Comparison of ENCODE assay signal across 31 cellular contexts in the genomic region with DNA sequence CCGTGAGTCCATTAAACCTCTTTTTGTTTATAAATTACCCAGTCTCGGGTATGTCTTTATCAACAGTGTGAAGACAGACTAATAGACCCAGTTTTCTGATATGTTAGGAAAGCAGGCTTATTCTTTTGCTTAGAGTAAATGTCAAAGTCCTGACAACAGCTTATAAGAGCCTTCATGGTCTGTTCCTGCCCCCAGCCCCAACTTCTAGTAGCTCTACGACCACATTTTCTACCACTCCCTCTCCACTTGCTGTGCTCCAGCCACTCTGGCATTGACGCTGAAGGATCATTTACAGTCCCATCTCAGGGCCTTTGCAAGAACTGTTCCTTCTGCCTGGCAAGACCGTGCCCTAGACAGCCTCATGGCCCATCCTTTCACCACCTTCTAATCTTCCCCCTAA.
"Had no signal": no experiment of that assay in that cellular context is flagged by ENCODE, and none has a peak within 500 bp of the region (broad histone marks: within the 10 kb centered on the region; RNA-seq: fewer than 3 reads in every experiment).

No MANE protein-coding gene starts in this region.

- H3K4me3 ChIP-seq: ovary, psoas muscle, right lobe of liver, sigmoid colon, stomach, thoracic aorta, thyroid gland, tibial nerve, upper lobe of left lung, vagina had no signal

- H2AFZ ChIP-seq: parathyroid adenoma had no signal

- H3K27ac ChIP-seq: neutrophil, ovary, parathyroid adenoma, psoas muscle, right lobe of liver, sigmoid colon, stomach, thoracic aorta, thyroid gland, tibial nerve, upper lobe of left lung, vagina had no signal

- H3K36me3 Mint-ChIP-seq: natural killer cell; stimulated activated effector memory CD8-positive, alpha-beta T cell treated with anti-CD3 and anti-CD28 coated beads, Interleukin-12 subunit alpha, Interleukin-12 subunit beta, amount 100 ng/mL, for 72 hours; stimulated activated naive B cell treated with anti-CD40 and anti-IgM and Interleukin-4, amounts not matched to agents 10 μg/mL and 1 μg/mL and 100 μg/mL, for 72 hours had no signal

- H3K9me3 Mint-ChIP-seq: nephron, neural crest cell had no signal

- H3K79me2 ChIP-seq: parathyroid adenoma had no signal

- H3K27me3 ChIP-seq: neutrophil, ovary, right lobe of liver, thyroid gland, tibial nerve, upper lobe of left lung, vagina had no signal

- H3K4me1 Mint-ChIP-seq: natural killer cell; nephron; neural crest cell; stimulated activated effector memory CD8-positive, alpha-beta T cell treated with anti-CD3 and anti-CD28 coated beads, Interleukin-12 subunit alpha, Interleukin-12 subunit beta, amount 100 ng/mL, for 72 hours; stimulated activated naive B cell treated with anti-CD40 and anti-IgM and Interleukin-4, amounts not matched to agents 10 μg/mL and 1 μg/mL and 100 μg/mL, for 72 hours had no signal

- ATAC-seq: naive thymus-derived CD4-positive, alpha-beta T cell; natural killer cell; psoas muscle; right cardiac atrium; right lobe of liver; stimulated activated effector memory CD8-positive, alpha-beta T cell treated with anti-CD3 and anti-CD28 coated beads, Interleukin-12 subunit alpha, Interleukin-12 subunit beta, amount 100 ng/mL, for 72 hours; stimulated activated naive B cell treated with anti-CD40 and anti-IgM and Interleukin-4, amounts not matched to agents 10 μg/mL and 1 μg/mL and 100 μg/mL, for 72 hours had no signal

- H3K4me3 Mint-ChIP-seq: naive thymus-derived CD4-positive, alpha-beta T cell; natural killer cell; nephron; neural crest cell; stimulated activated effector memory CD8-positive, alpha-beta T cell treated with anti-CD3 and anti-CD28 coated beads, Interleukin-12 subunit alpha, Interleukin-12 subunit beta, amount 100 ng/mL, for 72 hours; stimulated activated naive B cell treated with anti-CD40 and anti-IgM and Interleukin-4, amounts not matched to agents 10 μg/mL and 1 μg/mL and 100 μg/mL, for 72 hours; stimulated activated naive CD8-positive, alpha-beta T cell treated with anti-CD3 and anti-CD28 coated beads, Interleukin-15, Interleukin-2, amounts not matched to agents 100 ng/mL and 50 ng/mL, for 24 hours had no signal

- DNase-seq: naive thymus-derived CD4-positive, alpha-beta T cell; natural killer cell; nucleus accumbens; ovary; posterior cingulate gyrus; psoas muscle; right cardiac atrium; right lobe of liver; sigmoid colon; small intestine; stimulated activated CD4-positive, alpha-beta T cell treated with anti-CD3 and anti-CD28 coated beads, Interleukin-15, amount 100 ng/mL, for 24 hours; stimulated activated CD4-positive, alpha-beta T cell treated with anti-CD3 and anti-CD28 coated beads, Interleukin-2, amount 100 ng/mL, for 24 hours; stimulated activated CD4-positive, alpha-beta T cell treated with anti-CD3 and anti-CD28 coated beads, Interleukin-2, amount 100 ng/mL, for 48 hours; stimulated activated CD4-positive, alpha-beta T cell treated with anti-CD3 and anti-CD28 coated beads, Interleukin-4, amount 100 ng/mL, for 24 hours; stimulated activated naive B cell treated with anti-CD40 and anti-IgM and Interleukin-4, amounts not matched to agents 10 μg/mL and 1 μg/mL and 100 μg/mL, for 72 hours; stimulated activated naive CD4-positive, alpha-beta T cell treated with Interleukin-2 at 50 U/mL for 16 hours; stomach; thyroid gland; trophoblast cell; upper lobe of left lung had no signal

- H3K9me3 ChIP-seq: neutrophil, ovary, psoas muscle, right lobe of liver, sigmoid colon, stomach, thoracic aorta, thyroid gland, tibial nerve, upper lobe of left lung, vagina had no signal

- FAIRE-seq: small intestine, urothelium cell line had no signal

- H3K27ac Mint-ChIP-seq: naive thymus-derived CD4-positive, alpha-beta T cell; natural killer cell; nephron; progenitor cell of endocrine pancreas; stimulated activated effector memory CD8-positive, alpha-beta T cell treated with anti-CD3 and anti-CD28 coated beads, Interleukin-12 subunit alpha, Interleukin-12 subunit beta, amount 100 ng/mL, for 72 hours; stimulated activated naive B cell treated with anti-CD40 and anti-IgM and Interleukin-4, amounts not matched to agents 10 μg/mL and 1 μg/mL and 100 μg/mL, for 72 hours; stimulated activated naive CD8-positive, alpha-beta T cell treated with anti-CD3 and anti-CD28 coated beads, Interleukin-15, Interleukin-2, amounts not matched to agents 100 ng/mL and 50 ng/mL, for 24 hours had no signal

- H3K9ac ChIP-seq: parathyroid adenoma had no signal

- H3K4me1 ChIP-seq: parathyroid adenoma, psoas muscle, right lobe of liver, sigmoid colon, stomach, thyroid gland, tibial nerve, upper lobe of left lung, vagina had no signal

- H3K36me3 ChIP-seq: neutrophil, ovary, right lobe of liver, sigmoid colon, stomach, thoracic aorta, thyroid gland, tibial nerve, upper lobe of left lung, vagina had no signal
